ENCODE assay signal across 8 cellular contexts in genomic region chr11:65651589-65652510, GRCh38.
A peak's percentile ranks its signal among the peaks of the same experiment; 100 is the strongest.
DNase-seq lines count a peak whose midpoint lies in the region; ATAC-seq and TF ChIP-seq lines count a peak whose summit lies in the region.

No MANE protein-coding gene starts in this region.

- H3K4me3 Mint-ChIP-seq in stimulated activated naive CD8-positive, alpha-beta T cell treated with anti-CD3 and anti-CD28 coated beads, Interleukin-15, amount 100 ng/mL, for 72 hours = peak overlapping the region; percentile 77 to 87

- peak; percentile 27; the same call in 1 of the 2 replicates for TF ChIP-seq EP300 in Ishikawa (IDR thresholded peaks at IDR 0.05; ENCODE audit: borderline replicate concordance)

- H3K27ac Mint-ChIP-seq in stimulated activated naive CD8-positive, alpha-beta T cell treated with anti-CD3 and anti-CD28 coated beads, Interleukin-15, amount 100 ng/mL, for 72 hours = peak overlapping the region; percentile 1 to 39

- H3K9me3 Mint-ChIP-seq in stimulated activated naive CD8-positive, alpha-beta T cell treated with anti-CD3 and anti-CD28 coated beads, Interleukin-15, amount 100 ng/mL, for 72 hours = no peaks in the 10 kb centered on the region

- in situ Hi-C loops in GM13976 (cut with MboI; ENCODE audit: low sequenced_read_pairs, unreplicated experiment) = no loop called here

- no peak for TF ChIP-seq CTCF in GM13976 (IDR thresholded peaks at IDR 0.05; ENCODE audit: borderline replicate concordance, control extremely low read depth, extremely low read depth, insufficient read depth, missing control alignments)

- TF ChIP-seq RAD21 in Ishikawa (IDR thresholded peaks at IDR 0.05; ENCODE audit: low read depth) = no peak

- peak; percentile 21 for DNase-seq in ELF-1 (ENCODE audit: low read depth, low spot score)
- DNase-seq in astrocyte of the hippocampus (ENCODE audit: low read depth, low spot score) = peak; percentile 29
- DNase-seq in islet precursor cell = peak; percentile 54
- DNase-seq in stimulated activated naive CD8-positive, alpha-beta T cell treated with anti-CD3 and anti-CD28 coated beads, Interleukin-15, amount 100 ng/mL, for 72 hours = peak in 1 of 2 donors; percentile 23
- no peak for DNase-seq in HCEC 1CT
- DNase-seq in NCI-H2107 (lab: John Stamatoyannopoulos, UW) = no peak
- DNase-seq in GM13976 (ENCODE audit: low spot score) = no peak

- peaks cover 69% of the 10 kb centered on the region for H3K4me1 Mint-ChIP-seq in stimulated activated naive CD8-positive, alpha-beta T cell treated with anti-CD3 and anti-CD28 coated beads, Interleukin-15, amount 100 ng/mL, for 72 hours

- peak; percentile 18 for ATAC-seq in stimulated activated naive CD8-positive, alpha-beta T cell treated with anti-CD3 and anti-CD28 coated beads, Interleukin-15, amount 100 ng/mL, for 72 hours

- no peaks in the 10 kb centered on the region for H3K27me3 Mint-ChIP-seq in stimulated activated naive CD8-positive, alpha-beta T cell treated with anti-CD3 and anti-CD28 coated beads, Interleukin-15, amount 100 ng/mL, for 72 hours

TF ChIP-seq in Ishikawa, 13 proteins besides CTCF, POLR2A, EP300 and RAD21:
- TF ChIP-seq NFIC (IDR thresholded peaks at IDR 0.05) (peak; percentile 80), USF1 (IDR thresholded peaks at IDR 0.05) (no peak)

Comparison
In these comparisons a context has a peak if more than half of its experiments do, and no peak if none do; other contexts are left out.
1. DNase-seq: peak in ELF-1 (single experiment), astrocyte of the hippocampus (single experiment) and islet precursor cell (single experiment); none in HCEC 1CT (single experiment), NCI-H2107 (single experiment) and GM13976 (single experiment).